10 cellular contexts compared by ENCODE assay signal in genomic region chr14:105526781-105527380, GRCh38. TPM values are rescaled to one million over a fixed set of nuclear protein-coding genes. Genes with fewer than 3 reads are reported as not detected.
DNase-seq lines count a peak whose midpoint lies in the region; ATAC-seq and TF ChIP-seq lines count a peak whose summit lies in the region.
"Had no signal": no experiment of that assay in that cellular context is flagged by ENCODE, and none has a peak within 500 bp of the region (broad histone marks: within the 10 kb centered on the region; RNA-seq: fewer than 3 reads in every experiment).

No MANE protein-coding gene starts in this region.

- peaks cover 29% of the 10 kb centered on the region for H3K4me1 ChIP-seq in CD4-positive, alpha-beta memory T cell (ENCODE audit: insufficient read depth, low read length)
- peaks cover 32% of the 10 kb centered on the region for H3K4me1 ChIP-seq in OCI-LY1 (ENCODE audit: insufficient read depth, low read length, severe bottlenecking)
- peaks cover 10% of the 10 kb centered on the region for H3K4me1 ChIP-seq in ovary (ENCODE audit: insufficient read depth)

- no peaks in the 10 kb centered on the region for H3K9me3 ChIP-seq in CD4-positive, alpha-beta memory T cell (ENCODE audit: control insufficient read depth in 1 of 2, low read length in 2 of 2)
- no peaks in the 10 kb centered on the region for H3K9me3 ChIP-seq in OCI-LY1 (ENCODE audit: low read length)
- no peaks in the 10 kb centered on the region for H3K9me3 ChIP-seq in ovary

- H3K9me3 Mint-ChIP-seq in CD4-positive, alpha-beta memory T cell: no peaks in the 10 kb centered on the region

- H3K27me3 ChIP-seq in CD4-positive, alpha-beta memory T cell (ENCODE audit: insufficient read depth, low read length): no peaks in the 10 kb centered on the region
- H3K27me3 ChIP-seq in OCI-LY1 (ENCODE audit: insufficient read depth, low read length): no peaks in the 10 kb centered on the region; the same call in 1 of the 2 replicates
- no peaks in the 10 kb centered on the region for H3K27me3 ChIP-seq in ovary

- POLR2A ChIA-PET in CD4-positive, alpha-beta memory T cell (lab: Charles Lee; ENCODE audit: partially characterized antibody): interaction anchor here (4.6 kb wide), 1 partner anchor 35 kb away, joined by 48 read pairs; the partner anchor contains the start of gene TEDC1

- H4K20me1 ChIP-seq in OCI-LY1 (ENCODE audit: insufficient read depth, low read length): no peaks in the 10 kb centered on the region

- H3K36me3 Mint-ChIP-seq in CD4-positive, alpha-beta memory T cell: no peaks in the 10 kb centered on the region

- TF ChIP-seq EP300 in ovary (IDR thresholded peaks at IDR 0.05): no peak

- TF ChIP-seq CTCF in OCI-LY1 (IDR thresholded peaks at IDR 0.05; ENCODE audit: low read length): no peak
- no peak for TF ChIP-seq CTCF in ovary (IDR thresholded peaks at IDR 0.05)

- 0 to 1% (median 1%) methylated on average over 23 to 48 of the region's 48 CpGs for WGBS in ovary, 3 donors

- peak overlapping the region; percentile 95 for H3K4me2 ChIP-seq in OCI-LY1 (ENCODE audit: low read length)

- H3K9me2 ChIP-seq in OCI-LY1 (ENCODE audit: low read depth, low read length): no peaks in the 10 kb centered on the region

- H3K4me3 ChIP-seq in CD4-positive, alpha-beta memory T cell (ENCODE audit: low read length in 2 of 2): peak overlapping the region in 1 of 2 donors; percentile 19
- H3K4me3 ChIP-seq in OCI-LY1 (ENCODE audit: low read depth, low read length, poor library complexity, severe bottlenecking): peak overlapping the region; percentile 68
- peak overlapping the region; percentile 60 for H3K4me3 ChIP-seq in ovary

- no peak overlapping the region for H3K27ac ChIP-seq in CD4-positive, alpha-beta memory T cell (ENCODE audit: low read depth, low read length)
- H3K27ac ChIP-seq in OCI-LY1 (ENCODE audit: low read depth, low read length, poor library complexity, severe bottlenecking) (no peak overlapping the region), ovary (no peak overlapping the region)

- peaks cover 1 to 2% of the 10 kb centered on the region in 2 donors for H3K27me3 Mint-ChIP-seq in CD4-positive, alpha-beta memory T cell

- peak overlapping the region in 2 of 7 donors; percentile 31 to 63 for H3K27ac Mint-ChIP-seq in CD4-positive, alpha-beta memory T cell

- H3K9ac ChIP-seq in OCI-LY1 (ENCODE audit: low read length): peak overlapping the region; percentile 29; the same call in 1 of the 2 replicates

- H3F3A ChIP-seq in OCI-LY1 (ENCODE audit: insufficient read depth, low read length): peaks cover 3% of the 10 kb centered on the region; the same call in 1 of the 2 replicates

- H3K4me1 Mint-ChIP-seq in CD4-positive, alpha-beta memory T cell: peaks cover 4 to 31% (median 18%) of the 10 kb centered on the region in 4 donors

- H3K79me2 ChIP-seq in OCI-LY1 (ENCODE audit: insufficient read depth, low read length): no peaks in the 10 kb centered on the region

- ATAC-seq in GM21360 (IDR thresholded peaks at IDR 0.05; ENCODE audit: unreplicated experiment): no peak

- no peak for DNase-seq in CD4-positive, alpha-beta memory T cell
- DNase-seq in epidermal melanocyte (ENCODE audit: insufficient read length, low spot score) (peak; percentile 18), ovary (peak in 3 of 5 donors; percentile 48 to 57 (median 56)), mesenteric fat pad (ENCODE audit: low spot score) (no peak), NCI-H187 treated with DMSO at 0.1 percent for 48 hours (lab: John Stamatoyannopoulos, UW) (no peak), SIG-M5 treated with dmso at 0.1 percent for 504 hours (lab: John Stamatoyannopoulos, UW; ENCODE audit: unreplicated experiment) (no peak)
- DNase-seq: activated CD4-positive, CD25-positive, alpha-beta regulatory T cell had no signal

- H3K36me3 ChIP-seq in CD4-positive, alpha-beta memory T cell (ENCODE audit: insufficient read depth, low read length): no peaks in the 10 kb centered on the region
- no peaks in the 10 kb centered on the region for H3K36me3 ChIP-seq in OCI-LY1 (ENCODE audit: insufficient read depth, low read length)
- no peaks in the 10 kb centered on the region for H3K36me3 ChIP-seq in ovary

- CTCF ChIA-PET in CD4-positive, alpha-beta memory T cell (lab: Charles Lee; ENCODE audit: partially characterized antibody): interaction anchor here (4.4 kb wide), 1 partner anchor 155 kb away, joined by 24 read pairs; no protein-coding TSS in a partner anchor

- intact Hi-C loops in CD4-positive, alpha-beta memory T cell (cut with micrococcal nuclease): no loop called here
- intact Hi-C loops in ovary (cut with DNase I): loop anchor here in 2 of 4 donors (5.0 to 10.0 kb wide), 3 partner anchors 35 to 162 kb away; partner anchors contain the start of gene TEDC1 (in 1 of the 2)

- TF ChIP-seq POLR2A in ovary (IDR thresholded peaks at IDR 0.05): no peak

- peak overlapping the region; percentile 51 to 84 (median 74) for H3K4me3 Mint-ChIP-seq in CD4-positive, alpha-beta memory T cell

- no peak overlapping the region for H2AFZ ChIP-seq in OCI-LY1 (ENCODE audit: low read length)

RNA-seq across cellular contexts. Expression of gene TMEM121, which starts 0.5 kb away (rescaled TPM):
- 1 to 10 TPM; 5.4 to 6.3 TPM for total RNA-seq in CD4-positive, alpha-beta memory T cell
- 1 to 10 TPM; 6.6 to 9.5 TPM for polyA plus RNA-seq in CD4-positive, alpha-beta memory T cell
- total RNA-seq in ovary (1 to 10 TPM; 3.3 to 9.0 (median 4.4) TPM), mesenteric fat pad (2.1 TPM)
- 1 to 10 TPM in 1 of 2 donors, not detected in 1; 3.8 TPM for polyA plus RNA-seq in ovary

RNA-seq across cellular contexts. Expression of gene TEDC1, which starts 35.8 kb away (rescaled TPM):
- 10 to 100 TPM; 25.4 to 30.2 TPM for total RNA-seq in CD4-positive, alpha-beta memory T cell
- 10 to 100 TPM; 10.2 to 10.4 TPM for polyA plus RNA-seq in CD4-positive, alpha-beta memory T cell
- total RNA-seq in ovary: 1 to 10 TPM; 2.6 to 8.2 (median 3.8) TPM
- 1 to 10 TPM in 1 of 2 donors, not detected in 1; 5.3 TPM for polyA plus RNA-seq in ovary
- 22.7 TPM for total RNA-seq in mesenteric fat pad

RNA-seq across cellular contexts. Expression of gene CRIP1, which starts 40.2 kb away (rescaled TPM):
- total RNA-seq in CD4-positive, alpha-beta memory T cell: 100 to 1,000 TPM; 276 to 290 TPM
- 1,000 to 10,000 TPM; 1,440 to 2,028 TPM for polyA plus RNA-seq in CD4-positive, alpha-beta memory T cell
- 10 to 100 TPM in 5 of 7 donors, 1 to 10 TPM in 2; 3.2 to 72.8 (median 26.4) TPM for total RNA-seq in ovary
- 100 to 1,000 TPM in 1 of 2 donors, 1 to 10 TPM in 1; 7.2 to 116 TPM for polyA plus RNA-seq in ovary
- 64.8 TPM for total RNA-seq in mesenteric fat pad
- total RNA-seq: lung microvascular endothelial cell had no signal

RNA-seq across cellular contexts. Expression of gene CRIP2, which starts 52.3 kb away (rescaled TPM):
- total RNA-seq in CD4-positive, alpha-beta memory T cell: 10 to 100 TPM; 12.1 to 13.0 TPM
- polyA plus RNA-seq in CD4-positive, alpha-beta memory T cell: 100 to 1,000 TPM in 1 of 2 donors, 10 to 100 TPM in 1; 84.5 to 256 TPM
- total RNA-seq in ovary (100 to 1,000 TPM in 1 of 7 donors, 10 to 100 TPM in 6; 21.3 to 242 (median 47.8) TPM), mesenteric fat pad (82.8 TPM)
- polyA plus RNA-seq in ovary: 10 to 100 TPM in 1 of 2 donors, under 1 TPM in 1; 0.35 to 95.1 TPM

Comparison
In these comparisons a context has a peak if more than half of its experiments do, and no peak if none do; other contexts are left out.
1. DNase-seq: peak in epidermal melanocyte (single experiment) and ovary (3 of 5); none in CD4-positive, alpha-beta memory T cell (0 of 5), mesenteric fat pad (single experiment), NCI-H187 treated with DMSO at 0.1 percent for 48 hours (single experiment) and SIG-M5 treated with dmso at 0.1 percent for 504 hours (single experiment).